Comparison of ENCODE assay signal across 24 cellular contexts in the genomic region with DNA sequence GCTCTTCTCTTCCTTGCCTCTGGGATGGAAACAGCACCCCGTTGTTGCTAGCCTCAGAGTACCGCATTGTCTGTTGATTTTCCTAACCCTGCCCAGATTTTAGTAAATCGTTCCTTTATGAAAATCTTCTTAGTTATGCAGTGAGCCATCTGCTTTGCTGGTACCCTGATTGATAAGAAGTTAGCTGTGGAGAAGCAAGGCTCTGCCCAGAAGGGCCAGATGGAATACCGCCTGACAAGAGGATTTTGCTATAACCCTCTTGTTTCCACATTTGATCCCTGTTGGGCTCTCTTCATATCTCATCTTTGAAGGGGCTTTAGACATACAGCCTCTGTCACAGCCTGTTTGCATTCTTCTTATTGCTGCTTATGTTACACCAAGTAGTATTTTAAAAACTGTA.
"Had no signal": no experiment of that assay in that cellular context is flagged by ENCODE, and none has a peak within 500 bp of the region (broad histone marks: within the 10 kb centered on the region; RNA-seq: fewer than 3 reads in every experiment).

No MANE protein-coding gene starts in this region.

- H3K9me3 ChIP-seq: mucosa of descending colon, psoas muscle, sigmoid colon, stomach, thyroid gland, vagina had no signal

- H3K4me3 ChIP-seq: dorsolateral prefrontal cortex, hepatocyte, lung, mucosa of descending colon, psoas muscle, sigmoid colon, stomach, thyroid gland, vagina had no signal

- H3K4me1 ChIP-seq: psoas muscle, sigmoid colon, thyroid gland, vagina had no signal

- DNase-seq: dorsolateral prefrontal cortex; effector CD4-positive, alpha-beta T cell; head of caudate nucleus; kidney; mesenchymal stem cell; mucosa of descending colon; naive B cell; posterior cingulate gyrus; psoas muscle; right cardiac atrium; sigmoid colon; stimulated activated CD4-positive, alpha-beta T cell treated with anti-CD3 and anti-CD28 coated beads, Interleukin-2, amount 100 ng/mL, for 24 hours; stimulated activated CD4-positive, alpha-beta T cell treated with anti-CD3 and anti-CD28 coated beads, Interleukin-4, amount 100 ng/mL, for 24 hours; stimulated activated naive CD4-positive, alpha-beta T cell treated with Interleukin-2 at 50 U/mL for 16 hours; stomach; thyroid gland; trophoblast cell had no signal

- H3K27ac ChIP-seq: dorsolateral prefrontal cortex, hepatocyte, psoas muscle, sigmoid colon, stomach, thyroid gland, vagina had no signal

- H3K36me3 ChIP-seq: sigmoid colon, thyroid gland, vagina had no signal

- FAIRE-seq: frontal cortex, kidney had no signal

- H2AFZ ChIP-seq: hepatocyte had no signal

- H3K27me3 ChIP-seq: dorsolateral prefrontal cortex, hepatocyte, sigmoid colon, stomach, thyroid gland, vagina had no signal

- H3K4me2 ChIP-seq: hepatocyte had no signal

- ATAC-seq: left lobe of liver; mucosa of descending colon; natural killer cell treated with Interleukin-12 subunit alpha and Interleukin-12 subunit beta and Interleukin-15 and Interleukin-18, amount 100 ng/mL, for 72 hours; psoas muscle; right cardiac atrium; stimulated activated effector memory CD8-positive, alpha-beta T cell treated with anti-CD3 and anti-CD28 coated beads, Interleukin-12 subunit alpha, Interleukin-12 subunit beta, amount 100 ng/mL, for 72 hours had no signal

- H3K79me2 ChIP-seq: hepatocyte had no signal
